ENCODE assay signal across 8 cellular contexts in genomic region chr10:119896937-119897336, GRCh38. TPM values are rescaled to one million over a fixed set of nuclear protein-coding genes. Genes with fewer than 3 reads are reported as not detected.
DNase-seq lines count a peak whose midpoint lies in the region; ATAC-seq and TF ChIP-seq lines count a peak whose summit lies in the region.

No MANE protein-coding gene starts in this region.

- no peaks in the 10 kb centered on the region for H3K9me3 ChIP-seq in GM23248 (ENCODE audit: low read depth)
- no peaks in the 10 kb centered on the region for H3K9me3 ChIP-seq in adrenal gland (replicated peaks in 1 of 3)
- no peaks in the 10 kb centered on the region for H3K9me3 ChIP-seq in right atrium auricular region
- H3K9me3 ChIP-seq in sigmoid colon, result no peaks in the 10 kb centered on the region

- TF ChIP-seq POLR2A in adrenal gland (IDR thresholded peaks at IDR 0.05), result no peak
- TF ChIP-seq POLR2A in sigmoid colon (IDR thresholded peaks at IDR 0.05), result no peak

- WGBS in GM23248 (ENCODE audit: low coverage in 1 of 2, low lambda C conversion rate in 2 of 2, missing lambda C conversion rate in 2 of 2), 2 experiments, result 47 to 52% methylated on average over 4 of the region's 4 CpGs
- 26 to 44% (median 34%) methylated on average over 4 of the region's 4 CpGs for WGBS in adrenal gland, 4 donors
- WGBS in sigmoid colon, 2 donors, result 12 to 54% methylated on average over 4 of the region's 4 CpGs

- H3K4me3 ChIP-seq in GM23248 (peak overlapping the region; percentile 38), adrenal gland (no peak overlapping the region), right atrium auricular region (no peak overlapping the region), sigmoid colon (no peak overlapping the region)

- peaks cover 92% of the 10 kb centered on the region for H3K79me2 ChIP-seq in GM23248 (ENCODE audit: insufficient read depth)

- peaks cover 53% of the 10 kb centered on the region for H3F3A ChIP-seq in GM23248 (ENCODE audit: insufficient read depth)

- DNase-seq in GM23248 (peak; percentile 53), adrenal gland (peak; percentile 55 to 82 (median 67)), right atrium auricular region (ENCODE audit: low spot score) (peak; percentile 74), sigmoid colon (peak; percentile 80), activated gamma-delta T cell treated with Interleukin-2 at 50 U/mL for 16 hours (no peak), NCI-H146 (lab: John Stamatoyannopoulos, UW) (no peak), COLO829 (ENCODE audit: low spot score) (no peak)
- no peak for DNase-seq in stimulated activated naive CD8-positive, alpha-beta T cell treated with anti-CD3 and anti-CD28 coated beads, Interleukin-15, Interleukin-2, amounts not matched to agents 100 U/mL and 50 U/mL, for 24 hours

- no peaks in the 10 kb centered on the region for H3K9me2 ChIP-seq in GM23248 (ENCODE audit: insufficient read depth)

- H3K4me1 ChIP-seq in GM23248 (ENCODE audit: insufficient read depth) (peaks cover 35% of the 10 kb centered on the region), adrenal gland (replicated peaks in 1 of 2) (peaks cover 20 to 44% of the 10 kb centered on the region in 2 donors), right atrium auricular region (peaks cover 6 to 45% of the 10 kb centered on the region in 2 donors), sigmoid colon (peaks cover 0 to 65% (median 42%) of the 10 kb centered on the region in 4 donors)

- H2AFZ ChIP-seq in GM23248, result no peak overlapping the region

- no peaks in the 10 kb centered on the region for H3K27me3 ChIP-seq in GM23248 (replicated peaks; ENCODE audit: insufficient read depth)
- no peaks in the 10 kb centered on the region for H3K27me3 ChIP-seq in adrenal gland
- H3K27me3 ChIP-seq in right atrium auricular region, result no peaks in the 10 kb centered on the region
- no peaks in the 10 kb centered on the region for H3K27me3 ChIP-seq in sigmoid colon

- H4K20me1 ChIP-seq in GM23248 (ENCODE audit: insufficient read depth), result peaks cover 17% of the 10 kb centered on the region; the same call in 1 of the 2 replicates

- intact Hi-C loops in adrenal gland (cut with DNase I), result no loop called here
- intact Hi-C loops in sigmoid colon (cut with DNase I), result no loop called here

- in situ Hi-C loops in GM23248 (cut with MboI), result no loop called here

- H3K4me2 ChIP-seq in GM23248 (ENCODE audit: unreplicated experiment), result peak overlapping the region; percentile 76

- peaks cover 14% of the 10 kb centered on the region for H3K36me3 ChIP-seq in GM23248 (ENCODE audit: low read depth)
- H3K36me3 ChIP-seq in adrenal gland (replicated peaks in 1 of 2), result peaks cover 0 to 11% of the 10 kb centered on the region in 2 donors
- H3K36me3 ChIP-seq in right atrium auricular region, result peaks cover 12% of the 10 kb centered on the region
- peaks cover 0 to 24% (median 6%) of the 10 kb centered on the region in 4 donors for H3K36me3 ChIP-seq in sigmoid colon

- no peak for TF ChIP-seq EP300 in sigmoid colon (IDR thresholded peaks at IDR 0.05)

- ATAC-seq in stimulated activated naive CD8-positive, alpha-beta T cell treated with anti-CD3 and anti-CD28 coated beads, Interleukin-15, Interleukin-2, amounts not matched to agents 100 U/mL and 50 U/mL, for 24 hours, result no peak

- H3K27ac ChIP-seq in GM23248 (peak overlapping the region; percentile 56), adrenal gland (peak overlapping the region in 3 of 5 donors; percentile 20 to 68 (median 27)), right atrium auricular region (peak overlapping the region; percentile 33 to 46), sigmoid colon (peak overlapping the region; percentile 33 to 68 (median 58))

- H3K9ac ChIP-seq in GM23248, result peak overlapping the region; percentile 38

- TF ChIP-seq CTCF in adrenal gland (IDR thresholded peaks at IDR 0.05) (no peak), right atrium auricular region (IDR thresholded peaks at IDR 0.05) (no peak), sigmoid colon (IDR thresholded peaks at IDR 0.05) (no peak)

RNA-seq across cellular contexts. Expression of gene SEC23IP, which starts 4.4 kb away (rescaled TPM):
- 19.3 and 23.6 TPM in 2 replicates for total RNA-seq in GM23248 (2014; rRNA removed; shearing (Covaris generic))
- polyA plus RNA-seq in GM23248 (2016; fragmentation: Nextera tagmentation; extraction: Ambion mirVana), result 44.2 and 55.0 TPM in 2 replicates
- total RNA-seq in adrenal gland, result 10 to 100 TPM; 13.5 to 75.0 (median 44.8) TPM
- polyA plus RNA-seq in adrenal gland, result 10 to 100 TPM in 2 of 3 donors, 1 to 10 TPM in 1; 8.5 to 83.5 (median 10.1) TPM
- total RNA-seq in right atrium auricular region, result 10 to 100 TPM; 14.5 to 16.4 TPM
- 10 to 100 TPM; 17.5 to 31.4 (median 19.1) TPM for total RNA-seq in sigmoid colon
- 10 to 100 TPM in 2 of 3 donors, 1 to 10 TPM in 1; 8.3 to 28.8 (median 13.4) TPM for polyA plus RNA-seq in sigmoid colon

RNA-seq across cellular contexts. Expression of gene MCMBP, which starts 24.3 kb away (rescaled TPM):
- total RNA-seq in GM23248 (2014; rRNA removed; shearing (Covaris generic)), result 52.2 and 53.7 TPM in 2 replicates
- 45.6 and 47.9 TPM in 2 replicates for polyA plus RNA-seq in GM23248 (2016; fragmentation: Nextera tagmentation; extraction: Ambion mirVana)
- total RNA-seq in adrenal gland, result 10 to 100 TPM; 30.2 to 44.1 (median 35.1) TPM
- 10 to 100 TPM; 11.1 to 44.3 (median 13.0) TPM for polyA plus RNA-seq in adrenal gland
- 10 to 100 TPM; 22.9 to 28.5 TPM for total RNA-seq in right atrium auricular region
- 10 to 100 TPM; 36.8 to 64.9 (median 63.9) TPM for total RNA-seq in sigmoid colon
- polyA plus RNA-seq in sigmoid colon, result 10 to 100 TPM; 20.4 to 29.3 (median 25.4) TPM

Comparison
In these comparisons a context has a peak if more than half of its experiments do, and no peak if none do; other contexts are left out.
1. DNase-seq: peak in GM23248 (single experiment), adrenal gland (7 of 7), right atrium auricular region (single experiment) and sigmoid colon (single experiment); none in activated gamma-delta T cell treated with Interleukin-2 at 50 U/mL for 16 hours (single experiment), NCI-H146 (single experiment), COLO829 (single experiment) and stimulated activated naive CD8-positive, alpha-beta T cell treated with anti-CD3 and anti-CD28 coated beads, Interleukin-15, Interleukin-2, amounts not matched to agents 100 U/mL and 50 U/mL, for 24 hours (single experiment).
2. Peak in every context shown above with its lines, with median percentiles within 50 percentile points of each other: H3K27ac ChIP-seq.